In the genomic region with DNA sequence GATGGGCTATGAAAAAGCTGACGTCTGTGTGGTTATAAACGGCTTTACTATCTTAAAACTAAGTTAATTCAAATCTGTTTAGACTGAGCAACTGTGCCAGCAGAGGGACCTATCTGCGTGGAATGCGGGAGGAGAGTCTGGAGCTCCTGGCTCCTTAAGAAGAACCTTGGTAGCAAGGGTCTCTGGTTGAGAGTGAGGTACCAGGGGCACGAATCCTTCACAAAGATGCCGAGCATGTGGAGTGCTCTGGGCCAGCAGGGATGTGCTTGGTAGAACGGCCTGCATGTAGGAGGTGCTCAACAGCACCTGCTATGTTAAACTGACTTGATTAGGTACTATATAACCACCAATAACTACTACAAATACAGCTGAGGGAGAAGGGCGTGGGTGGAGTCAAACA, we compare ENCODE assay signal across 19 cellular contexts.
DNase-seq lines count a peak whose midpoint lies in the region; ATAC-seq and TF ChIP-seq lines count a peak whose summit lies in the region.
"Had no signal": no experiment of that assay in that cellular context is flagged by ENCODE, and none has a peak within 500 bp of the region (broad histone marks: within the 10 kb centered on the region; RNA-seq: fewer than 3 reads in every experiment).

No MANE protein-coding gene starts in this region.

- H3K27ac Mint-ChIP-seq in activated T-helper 17 cell treated with anti-CD3 and anti-CD28 coated beads, Interleukin-2, amount 50 U/mL, for 72 hours = no peak overlapping the region

- no peak overlapping the region for H3K4me3 Mint-ChIP-seq in activated T-helper 17 cell treated with anti-CD3 and anti-CD28 coated beads, Interleukin-2, amount 50 U/mL, for 72 hours
- H3K4me3 Mint-ChIP-seq: CD8-positive, alpha-beta memory T cell had no signal

- no peak for TF ChIP-seq CTCF in ascending aorta (IDR thresholded peaks at IDR 0.05)

- 86% methylated on average over 8 of the region's 8 CpGs for WGBS in thymus

- intact Hi-C loops in ascending aorta (cut with DNase I) = no loop called here

- H3K9me3 Mint-ChIP-seq in activated T-helper 17 cell treated with anti-CD3 and anti-CD28 coated beads, Interleukin-2, amount 50 U/mL, for 72 hours = no peaks in the 10 kb centered on the region
- H3K9me3 Mint-ChIP-seq: CD8-positive, alpha-beta memory T cell had no signal

- ATAC-seq in activated T-helper 17 cell treated with anti-CD3 and anti-CD28 coated beads, Interleukin-2, amount 50 U/mL, for 72 hours (replicated peaks) = no peak
- ATAC-seq: K562 had no signal

- peak; percentile 30 for DNase-seq in activated CD8-positive, alpha-beta memory T cell treated with anti-CD3 and anti-CD28 coated beads for 24 hours
- DNase-seq in activated CD8-positive, alpha-beta memory T cell treated with anti-CD3 and anti-CD28 coated beads, Interleukin-2, amount 50 U/mL, for 4 hours = no peak
- DNase-seq in ascending aorta (ENCODE audit: low spot score in 2 of 2) = peak in 1 of 2 donors; percentile 53
- peak; percentile 37 for DNase-seq in mesenteric fat pad (ENCODE audit: low spot score)
- no peak for DNase-seq in DMS 273 treated with DMSO at 0.1 percent for 48 hours (lab: John Stamatoyannopoulos, UW)
- no peak for DNase-seq in NCI-H187 treated with DMSO at 0.1 percent for 48 hours (lab: John Stamatoyannopoulos, UW)
- DNase-seq: 8988T; CD8-positive, alpha-beta memory T cell; DMS79 treated with DMSO at 0.1 percent for 48 hours; GOT3; MV-4-11; NCI-H1417; NCI-H2029 treated with DMSO at 0.1 percent for 48 hours; NCI-H2171 treated with DMSO at 0.1 percent for 48 hours; NCI-H510A; NCI-H774 had no signal

- peaks cover 15% of the 10 kb centered on the region for H3K27me3 Mint-ChIP-seq in activated T-helper 17 cell treated with anti-CD3 and anti-CD28 coated beads, Interleukin-2, amount 50 U/mL, for 72 hours

- H3K4me1 ChIP-seq in ascending aorta (peaks cover 5 to 7% of the 10 kb centered on the region in 2 donors), thymus (ENCODE audit: control insufficient read depth, insufficient read depth, low read length) (peaks cover 22% of the 10 kb centered on the region)

- H3K36me3 ChIP-seq in ascending aorta = peaks cover 0 to 14% of the 10 kb centered on the region in 2 donors
- peaks cover 35% of the 10 kb centered on the region for H3K36me3 ChIP-seq in thymus (ENCODE audit: control insufficient read depth, insufficient read depth)

- H3K27ac ChIP-seq in ascending aorta (peak overlapping the region; percentile 17 to 71), thymus (ENCODE audit: low read depth) (peak overlapping the region; percentile 13)

- no peaks in the 10 kb centered on the region for H3K36me3 Mint-ChIP-seq in activated T-helper 17 cell treated with anti-CD3 and anti-CD28 coated beads, Interleukin-2, amount 50 U/mL, for 72 hours (ENCODE audit: low read depth)
- H3K36me3 Mint-ChIP-seq: CD8-positive, alpha-beta memory T cell had no signal

- H3K4me1 Mint-ChIP-seq in activated T-helper 17 cell treated with anti-CD3 and anti-CD28 coated beads, Interleukin-2, amount 50 U/mL, for 72 hours = no peaks in the 10 kb centered on the region
- H3K4me1 Mint-ChIP-seq: CD8-positive, alpha-beta memory T cell had no signal

- H3K4me3 ChIP-seq in ascending aorta (no peak overlapping the region), thymus (ENCODE audit: low read length) (no peak overlapping the region)
- H3K4me3 ChIP-seq: K562 had no signal

- H3K9me3 ChIP-seq in ascending aorta = no peaks in the 10 kb centered on the region
- H3K9me3 ChIP-seq in thymus (ENCODE audit: control insufficient read depth) = peaks cover 3% of the 10 kb centered on the region

- no peaks in the 10 kb centered on the region for H3K27me3 ChIP-seq in ascending aorta
- H3K27me3 ChIP-seq in thymus (ENCODE audit: control insufficient read depth, insufficient read depth) = no peaks in the 10 kb centered on the region

Comparison
In these comparisons a context has a peak if more than half of its experiments do, and no peak if none do; other contexts are left out.
1. DNase-seq: peak in activated CD8-positive, alpha-beta memory T cell treated with anti-CD3 and anti-CD28 coated beads for 24 hours (single experiment) and mesenteric fat pad (single experiment); none in activated CD8-positive, alpha-beta memory T cell treated with anti-CD3 and anti-CD28 coated beads, Interleukin-2, amount 50 U/mL, for 4 hours (single experiment), DMS 273 treated with DMSO at 0.1 percent for 48 hours (single experiment) and NCI-H187 treated with DMSO at 0.1 percent for 48 hours (single experiment).